23 cellular contexts compared by ENCODE assay signal in the genomic region with DNA sequence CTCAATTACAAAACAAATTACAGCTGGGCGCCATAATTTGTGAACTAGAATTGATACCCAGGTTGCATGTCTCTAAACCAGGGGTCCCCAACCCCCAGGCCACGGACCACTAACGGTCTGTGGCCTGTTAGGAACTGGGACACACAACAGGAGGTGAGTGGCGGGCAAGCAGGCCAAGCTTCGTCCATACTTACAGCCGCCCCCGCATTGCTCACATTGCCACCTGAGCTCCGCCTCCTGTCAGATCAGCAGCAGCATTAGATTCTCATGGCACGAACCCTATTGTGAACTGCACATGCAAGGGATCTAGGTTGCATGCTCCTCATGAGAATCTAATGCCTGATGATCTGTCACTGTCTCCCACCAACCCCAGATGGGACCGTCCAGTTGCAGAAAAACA.
"Had no signal": no experiment of that assay in that cellular context is flagged by ENCODE, and none has a peak within 500 bp of the region (broad histone marks: within the 10 kb centered on the region; RNA-seq: fewer than 3 reads in every experiment).

No MANE protein-coding gene starts in this region.

- H3K27ac ChIP-seq: HL-60, SJSA1, SK-N-MC had no signal

- H3K36me3 ChIP-seq: SJSA1 had no signal

- H3K4me3 ChIP-seq: MG63, SJSA1, SK-N-MC had no signal

- H3K9me3 ChIP-seq: SJSA1 had no signal

- H3K4me1 ChIP-seq: SJSA1 had no signal

- FAIRE-seq: RCC 7860 had no signal

- DNase-seq: Karpas-422, KG1, MG63, NCI-H1092 treated with DMSO at 0.1 percent for 48 hours, NCI-H1417, NCI-H187, NCI-H2029, NCI-H2081 treated with DMSO at 0.1 percent for 48 hours, NCI-H2171, NCI-H226, NCI-H446, NCI-H510A, NCI-H524 treated with DMSO at 0.1 percent for 48 hours, NCI-H69, NCI-H774, Right ventricle myocardium superior, RPMI8226, SIG-M5 had no signal

- H3K27me3 Mint-ChIP-seq: IgD-negative memory B cell had no signal

- H3K27me3 ChIP-seq: MG63, SJSA1 had no signal
